Comparison of ENCODE assay signal across 28 cellular contexts in the genomic region with DNA sequence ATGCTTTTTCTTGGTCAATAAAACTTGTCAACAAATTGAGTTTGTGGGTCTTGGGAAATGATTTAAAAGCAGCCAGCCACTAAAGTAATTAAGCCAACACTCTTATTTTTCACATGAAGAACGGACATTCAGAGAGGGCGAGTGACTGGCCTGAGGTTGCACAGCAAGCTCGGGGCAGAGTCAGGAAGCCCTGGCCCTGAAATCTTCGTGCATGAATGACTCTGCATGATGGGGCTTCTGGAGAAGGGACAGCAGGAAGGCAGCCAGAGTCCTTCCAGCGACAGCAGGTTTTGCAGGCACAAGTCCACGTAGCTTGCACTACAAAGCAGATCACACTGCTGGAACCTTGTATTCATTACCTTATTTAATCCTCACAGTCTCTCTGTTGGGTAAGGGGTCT.
"Had no signal": no experiment of that assay in that cellular context is flagged by ENCODE, and none has a peak within 500 bp of the region (broad histone marks: within the 10 kb centered on the region; RNA-seq: fewer than 3 reads in every experiment).

No MANE protein-coding gene starts in this region.

- FAIRE-seq: pancreas had no signal

- H3K4me3 ChIP-seq: dorsolateral prefrontal cortex, gastroesophageal sphincter, heart left ventricle, hepatocyte, left lung, pancreas, smooth muscle cell, stomach, thyroid gland, vagina had no signal

- H3K27ac ChIP-seq: dorsolateral prefrontal cortex, epithelial cell of prostate, foreskin keratinocyte, gastroesophageal sphincter, heart left ventricle, hepatocyte, left lung, pancreas, stomach, thyroid gland, vagina had no signal

- H3K9me3 ChIP-seq: gastroesophageal sphincter, heart left ventricle, left lung, pancreas, stomach, thyroid gland, vagina had no signal

- DNase-seq: effector CD8-positive, alpha-beta T cell; endodermal cell; foreskin keratinocyte; heart left ventricle; left cardiac atrium; left lung; mesendoderm; midbrain; naive thymus-derived CD4-positive, alpha-beta T cell; occipital lobe; pancreas; retina; stimulated activated CD4-positive, alpha-beta T cell treated with anti-CD3 and anti-CD28 coated beads, Interleukin-12 subunit alpha, Interleukin-12 subunit beta, amount 100 ng/mL, for 4 hours; stimulated activated CD4-positive, alpha-beta T cell treated with anti-CD3 and anti-CD28 coated beads, Interleukin-2, amount 100 ng/mL, for 24 hours; stimulated activated CD4-positive, alpha-beta T cell treated with anti-CD3 and anti-CD28 coated beads, Interleukin-4, amount 100 ng/mL, for 24 hours; stimulated activated naive CD4-positive, alpha-beta T cell treated with Interleukin-2 at 50 U/mL for 16 hours; stomach; thyroid gland; trophoblast cell had no signal

- ATAC-seq: esophagus mucosa; foreskin keratinocyte; gastroesophageal sphincter; heart left ventricle; left cardiac atrium; left lung; naive thymus-derived CD4-positive, alpha-beta T cell; pancreas; sciatic nerve; stimulated activated effector memory CD8-positive, alpha-beta T cell treated with anti-CD3 and anti-CD28 coated beads, Interleukin-12 subunit alpha, Interleukin-12 subunit beta, amount 100 ng/mL, for 72 hours had no signal

- H3K36me3 ChIP-seq: gastroesophageal sphincter, heart left ventricle, left lung, pancreas, stomach, thyroid gland, vagina had no signal

- H3K4me1 ChIP-seq: foreskin keratinocyte, gastroesophageal sphincter, heart left ventricle, left lung, pancreas, stomach, thyroid gland, vagina had no signal

- H3K4me2 ChIP-seq: hepatocyte, smooth muscle cell had no signal
